In genomic region chr6:163085861-163086562, GRCh38 we compare ENCODE assay signal across 14 cellular contexts.
A peak's percentile ranks its signal among the peaks of the same experiment; 100 is the strongest.
DNase-seq lines count a peak whose midpoint lies in the region; ATAC-seq, FAIRE-seq and TF ChIP-seq lines count a peak whose summit lies in the region.
"Had no signal": no experiment of that assay in that cellular context is flagged by ENCODE, and none has a peak within 500 bp of the region (broad histone marks: within the 10 kb centered on the region; RNA-seq: fewer than 3 reads in every experiment).

No MANE protein-coding gene starts in this region.

- H3K9ac ChIP-seq in adipocyte (ENCODE audit: low read length) = no peak overlapping the region

- intact Hi-C loops in left ventricle myocardium superior (cut with micrococcal nuclease) = no loop called here
- intact Hi-C loops in activated CD4-positive, alpha-beta T cell treated with anti-CD3 and anti-CD28 coated beads, Interleukin-2, amount 10 ng/mL, durations not matched to agents 24 days and 14 days (cut with micrococcal nuclease) = no loop called here

- H3K4me3 ChIP-seq in adipocyte (ENCODE audit: low read length) = no peak overlapping the region
- H3K4me3 ChIP-seq: K562 had no signal

- H3K4me1 Mint-ChIP-seq in osteocyte (ENCODE audit: unreplicated experiment) = peaks cover 15% of the 10 kb centered on the region
- H3K4me1 Mint-ChIP-seq in activated CD4-positive, alpha-beta T cell treated with anti-CD3 and anti-CD28 coated beads, Interleukin-2, amount 10 ng/mL, durations not matched to agents 24 days and 14 days = no peaks in the 10 kb centered on the region

- DNase-seq in ELF-1 (ENCODE audit: low read depth, low spot score) = peak; percentile 30
- peak; percentile 1 for DNase-seq in adipocyte (ENCODE audit: low read depth)
- no peak for DNase-seq in left ventricle myocardium superior
- no peak for DNase-seq in osteocyte (ENCODE audit: extremely low spot score, unreplicated experiment)
- no peak for DNase-seq in activated CD4-positive, alpha-beta T cell treated with anti-CD3 and anti-CD28 coated beads, Interleukin-2, amount 10 ng/mL, durations not matched to agents 24 days and 14 days
- DNase-seq in GM19239 (ENCODE audit: insufficient read length, low spot score) = no peak
- DNase-seq: GF-D8, NCI-H187, NCI-H2171, NCI-H446 had no signal

- H3K9me3 ChIP-seq in adipocyte (ENCODE audit: control insufficient read depth, low read length) = no peaks in the 10 kb centered on the region

- TF ChIP-seq CTCF in osteocyte (IDR thresholded peaks at IDR 0.05) = no peak

- no peaks in the 10 kb centered on the region for H3K36me3 ChIP-seq in adipocyte (ENCODE audit: control insufficient read depth, insufficient read depth, low read length, severe bottlenecking)

- no peaks in the 10 kb centered on the region for H3K27me3 Mint-ChIP-seq in osteocyte (ENCODE audit: unreplicated experiment)
- H3K27me3 Mint-ChIP-seq in activated CD4-positive, alpha-beta T cell treated with anti-CD3 and anti-CD28 coated beads, Interleukin-2, amount 10 ng/mL, durations not matched to agents 24 days and 14 days = no peaks in the 10 kb centered on the region

- peaks cover 5% of the 10 kb centered on the region for H3K27me3 ChIP-seq in adipocyte (replicated peaks; ENCODE audit: control insufficient read depth, insufficient read depth, low read length)

- no peaks in the 10 kb centered on the region for H3K4me1 ChIP-seq in adipocyte (ENCODE audit: control insufficient read depth, insufficient read depth, low read length)

- FAIRE-seq in GM19239 (lab: Jason Lieb, UNC) = no peak
- FAIRE-seq: GM12892, H1, K562 had no signal

- H3K27ac Mint-ChIP-seq in osteocyte (ENCODE audit: unreplicated experiment) = peak overlapping the region; percentile 51
- no peak overlapping the region for H3K27ac Mint-ChIP-seq in activated CD4-positive, alpha-beta T cell treated with anti-CD3 and anti-CD28 coated beads, Interleukin-2, amount 10 ng/mL, durations not matched to agents 24 days and 14 days

- ATAC-seq in left ventricle myocardium superior (peak; percentile 88), GM19463 (IDR thresholded peaks at IDR 0.05; ENCODE audit: unreplicated experiment) (no peak)
- ATAC-seq: K562 had no signal

- H3K4me3 Mint-ChIP-seq in osteocyte (ENCODE audit: unreplicated experiment) = no peak overlapping the region
- H3K4me3 Mint-ChIP-seq in activated CD4-positive, alpha-beta T cell treated with anti-CD3 and anti-CD28 coated beads, Interleukin-2, amount 10 ng/mL, durations not matched to agents 24 days and 14 days = no peak overlapping the region

- no peaks in the 10 kb centered on the region for H3K9me3 Mint-ChIP-seq in osteocyte (ENCODE audit: unreplicated experiment)
- H3K9me3 Mint-ChIP-seq in activated CD4-positive, alpha-beta T cell treated with anti-CD3 and anti-CD28 coated beads, Interleukin-2, amount 10 ng/mL, durations not matched to agents 24 days and 14 days = no peaks in the 10 kb centered on the region

- H3K36me3 Mint-ChIP-seq in osteocyte (ENCODE audit: unreplicated experiment) = peaks cover 4% of the 10 kb centered on the region
- no peaks in the 10 kb centered on the region for H3K36me3 Mint-ChIP-seq in activated CD4-positive, alpha-beta T cell treated with anti-CD3 and anti-CD28 coated beads, Interleukin-2, amount 10 ng/mL, durations not matched to agents 24 days and 14 days (ENCODE audit: low read depth)

Comparison
In these comparisons a context has a peak if more than half of its experiments do, and no peak if none do; other contexts are left out.
1. DNase-seq: peak in ELF-1 (single experiment) and adipocyte (single experiment); none in left ventricle myocardium superior (single experiment), osteocyte (single experiment), activated CD4-positive, alpha-beta T cell treated with anti-CD3 and anti-CD28 coated beads, Interleukin-2, amount 10 ng/mL, durations not matched to agents 24 days and 14 days (single experiment) and GM19239 (single experiment).